Comparison of ENCODE assay signal across 27 cellular contexts in the genomic region with DNA sequence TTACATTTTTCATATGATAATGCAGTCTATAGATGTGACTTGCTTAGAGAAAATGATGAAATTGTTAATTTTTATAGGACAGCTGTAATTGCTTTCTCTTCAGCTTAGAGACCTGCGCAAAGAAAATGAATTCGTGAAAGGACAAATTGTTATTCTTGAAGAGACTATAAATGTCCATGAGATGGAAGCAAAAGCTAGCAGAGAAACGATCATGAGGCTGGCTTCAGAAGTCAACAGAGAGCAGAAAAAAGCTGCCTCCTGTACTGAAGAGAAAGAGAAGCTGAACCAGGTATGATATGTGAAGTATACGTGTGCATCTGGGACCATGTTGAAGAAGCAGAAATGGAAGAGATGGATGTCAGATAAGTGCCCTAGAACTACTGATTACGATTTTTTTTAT. TPM values are rescaled to one million over a fixed set of nuclear protein-coding genes. Genes with fewer than 3 reads are reported as not detected.
"Had no signal": no experiment of that assay in that cellular context is flagged by ENCODE, and none has a peak within 500 bp of the region (broad histone marks: within the 10 kb centered on the region; RNA-seq: fewer than 3 reads in every experiment).

No MANE protein-coding gene starts in this region.

- DNase-seq: activated CD4-positive, alpha-beta memory T cell treated with anti-CD3 and anti-CD28 coated beads, Interleukin-2, amount 10 ng/mL, durations not matched to agents 7 days and 5 days; activated CD4-positive, alpha-beta T cell treated with anti-CD3 and anti-CD28 coated beads for 36 hours; activated CD4-positive, alpha-beta T cell treated with anti-CD3 and anti-CD28 coated beads, Interleukin-2, amount 10 ng/mL, durations not matched to agents 24 days and 14 days; activated CD4-positive, CD25-positive, alpha-beta regulatory T cell; activated CD4-positive, CD25-positive, alpha-beta regulatory T cell treated with anti-CD3 and anti-CD28 coated beads, Interleukin-2, amount 50 U/mL, for 72 hours; activated CD8-positive, alpha-beta memory T cell treated with anti-CD3 and anti-CD28 coated beads, Interleukin-2, amount 50 U/mL, for 48 hours; activated gamma-delta T cell; activated naive CD4-positive, alpha-beta T cell treated with anti-CD3 and anti-CD28 coated beads, Interleukin-2, amount 50 U/mL, for 16 hours; activated naive CD4-positive, alpha-beta T cell treated with Interleukin-2 at 50 U/mL for 16 hours; activated T-cell treated with anti-CD3 and anti-CD28 coated beads for 4 hours; activated T-cell treated with anti-CD3 and anti-CD28 coated beads, Interleukin-2, amount 50 U/mL, for 24 hours; activated T-cell treated with anti-CD3 and anti-CD28 coated beads, Interleukin-2, amount 50 U/mL, for 72 hours; amniotic stem cell; anterior cingulate cortex; brain microvascular endothelial cell; dorsolateral prefrontal cortex; effector memory CD4-positive, alpha-beta T cell; endodermal cell; foreskin fibroblast; head of caudate nucleus; T-helper 2 cell had no signal

- ATAC-seq: activated CD4-positive, alpha-beta T cell treated with anti-CD3 and anti-CD28 coated beads for 36 hours; activated T-cell treated with anti-CD3 and anti-CD28 coated beads, Interleukin-2, amount 50 U/mL, for 72 hours; esophagus mucosa had no signal

- H3K36me3 ChIP-seq: brain microvascular endothelial cell had no signal

- H3K27ac ChIP-seq: brain microvascular endothelial cell, coronary artery, dorsolateral prefrontal cortex had no signal

- H3K27me3 ChIP-seq: brain microvascular endothelial cell, dorsolateral prefrontal cortex had no signal

- H3K4me3 ChIP-seq: coronary artery, dorsolateral prefrontal cortex had no signal

- FAIRE-seq: astrocyte, bronchial epithelial cell, frontal cortex had no signal

RNA-seq across cellular contexts. Expression of a gene that starts 54.4 kb away (rescaled TPM):
- total RNA-seq: activated CD4-positive, alpha-beta memory T cell treated with anti-CD3 and anti-CD28 coated beads, Interleukin-2, amount 10 ng/mL, durations not matched to agents 7 days and 5 days; activated CD4-positive, alpha-beta T cell treated with anti-CD3 and anti-CD28 coated beads for 36 hours; activated CD4-positive, alpha-beta T cell treated with anti-CD3 and anti-CD28 coated beads, Interleukin-2, amount 10 ng/mL, durations not matched to agents 24 days and 14 days; activated T-cell treated with anti-CD3 and anti-CD28 coated beads, Interleukin-2, amount 50 U/mL, for 72 hours; bronchial epithelial cell; T-helper 1 cell treated with Interleukin-12 subunit alpha and Interleukin-12 subunit beta and Interleukin-4 antibody, amounts not matched to agents 30 ng/mL and 1 ng/mL, for 36 hours had no signal
